ENCODE assay signal across 35 cellular contexts in genomic region chr16:86082400-86083030, GRCh38.
"Had no signal": no experiment of that assay in that cellular context is flagged by ENCODE, and none has a peak within 500 bp of the region (broad histone marks: within the 10 kb centered on the region; RNA-seq: fewer than 3 reads in every experiment).

No MANE protein-coding gene starts in this region.

- H3K36me3 ChIP-seq: adrenal gland, breast epithelium, WERI-Rb-1 had no signal

- H3K4me1 ChIP-seq: adrenal gland, body of pancreas, breast epithelium had no signal

- ATAC-seq: activated CD8-positive, alpha-beta T cell treated with anti-CD3 and anti-CD28 coated beads for 36 hours; activated T-cell treated with anti-CD3 and anti-CD28 coated beads, Interleukin-2, amount 50 U/mL, for 72 hours; activated T-helper 17 cell treated with anti-CD3 and anti-CD28 coated beads, Interleukin-2, amount 50 U/mL, for 72 hours; body of pancreas; PC-3 had no signal

- H3K27ac Mint-ChIP-seq: activated CD8-positive, alpha-beta T cell treated with anti-CD3 and anti-CD28 coated beads for 36 hours; activated T-cell treated with anti-CD3 and anti-CD28 coated beads, Interleukin-2, amount 50 U/mL, for 72 hours; activated T-helper 17 cell treated with anti-CD3 and anti-CD28 coated beads, Interleukin-2, amount 50 U/mL, for 72 hours had no signal

- H3K9me3 Mint-ChIP-seq: activated CD8-positive, alpha-beta T cell treated with anti-CD3 and anti-CD28 coated beads for 36 hours; activated T-cell treated with anti-CD3 and anti-CD28 coated beads, Interleukin-2, amount 50 U/mL, for 72 hours; activated T-helper 17 cell treated with anti-CD3 and anti-CD28 coated beads, Interleukin-2, amount 50 U/mL, for 72 hours had no signal

- H3K4me3 Mint-ChIP-seq: activated CD8-positive, alpha-beta T cell treated with anti-CD3 and anti-CD28 coated beads for 36 hours; activated T-cell treated with anti-CD3 and anti-CD28 coated beads, Interleukin-2, amount 50 U/mL, for 72 hours; activated T-helper 17 cell treated with anti-CD3 and anti-CD28 coated beads, Interleukin-2, amount 50 U/mL, for 72 hours had no signal

- H3K27ac ChIP-seq: adrenal gland, body of pancreas, breast epithelium, KMS-11, RWPE1, WERI-Rb-1 had no signal

- FAIRE-seq: astrocyte, RCC 7860 had no signal

- H3K9me3 ChIP-seq: adrenal gland, body of pancreas, breast epithelium had no signal

- DNase-seq: activated CD4-positive, alpha-beta T cell treated with anti-CD3 and anti-CD28 coated beads for 1 hour; activated CD4-positive, alpha-beta T cell treated with anti-CD3 and anti-CD28 coated beads for 48 hours; activated CD4-positive, alpha-beta T cell treated with anti-CD3 and anti-CD28 coated beads, Interleukin-2, amount 50 U/mL, for 4 hours; activated CD4-positive, CD25-positive, alpha-beta regulatory T cell; activated CD8-positive, alpha-beta T cell treated with anti-CD3 and anti-CD28 coated beads for 36 hours; activated naive CD4-positive, alpha-beta T cell; activated naive CD4-positive, alpha-beta T cell treated with anti-CD3 and anti-CD28 coated beads, Interleukin-2, amount 50 U/mL, for 16 hours; activated T-cell treated with anti-CD3 and anti-CD28 coated beads, Interleukin-2, amount 50 U/mL, for 1 hour; activated T-cell treated with anti-CD3 and anti-CD28 coated beads, Interleukin-2, amount 50 U/mL, for 72 hours; body of pancreas; MM.1S; MV-4-11; NCI-H1092; NCI-H1436 treated with DMSO at 0.1 percent for 48 hours; NCI-H1694 treated with DMSO at 0.1 percent for 48 hours; NCI-H2029 treated with DMSO at 0.1 percent for 48 hours; NCI-H2107; NCI-H2171; NCI-H446 treated with DMSO at 0.1 percent for 48 hours; NCI-H524 treated with DMSO at 0.1 percent for 48 hours; NK-92 treated with Interleukin-12 subunit alpha and Interleukin-12 subunit beta, amount 100 ng/mL, for 24 hours; PC-3; Right ventricle myocardium superior; SW 1271; T-helper 1 cell; T-helper 2 cell; T-helper 9 cell; WERI-Rb-1 had no signal

- H3K4me3 ChIP-seq: adrenal gland, body of pancreas, breast epithelium had no signal

- H3K4me1 Mint-ChIP-seq: activated T-helper 17 cell treated with anti-CD3 and anti-CD28 coated beads, Interleukin-2, amount 50 U/mL, for 72 hours had no signal

- H3K27me3 ChIP-seq: adrenal gland, body of pancreas had no signal

- H3K9ac ChIP-seq: KMS-11 had no signal
